ENCODE assay signal across 12 cellular contexts in the genomic region with DNA sequence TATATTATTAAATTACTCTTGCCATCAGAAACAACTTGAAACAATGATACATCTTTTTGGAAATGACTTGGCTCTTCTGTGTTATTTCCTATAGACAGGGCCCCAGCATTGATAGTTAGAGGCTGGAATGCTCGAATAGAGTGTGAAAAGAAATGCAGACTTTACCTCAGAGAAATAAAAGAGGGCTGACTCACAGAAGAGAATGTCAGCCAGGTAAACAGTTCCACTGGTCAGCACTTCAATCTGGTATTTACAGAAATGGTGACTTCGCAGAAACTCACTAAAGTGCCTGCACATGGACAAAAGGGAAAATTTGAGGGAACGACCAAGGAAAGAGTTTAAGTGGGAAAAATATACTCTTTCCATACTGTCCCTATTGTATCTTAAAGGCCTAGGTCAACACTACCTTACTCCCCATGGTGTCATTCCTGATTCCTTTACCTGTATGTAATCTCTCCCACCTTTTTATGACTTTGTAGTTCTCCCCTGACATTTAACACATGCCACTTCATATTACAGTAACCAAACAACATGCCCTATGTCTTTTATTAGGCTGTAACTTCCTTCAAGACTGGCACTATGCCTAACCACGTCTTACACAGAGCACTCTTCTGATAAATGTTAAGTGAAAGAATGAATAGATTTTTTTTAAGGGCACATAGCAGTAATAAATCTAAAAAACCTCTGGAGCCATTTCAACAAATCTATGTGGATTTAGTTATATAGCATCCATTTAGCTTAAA. TPM values are rescaled to one million over a fixed set of nuclear protein-coding genes. Genes with fewer than 3 reads are reported as not detected.
DNase-seq lines count a peak whose midpoint lies in the region; ATAC-seq and TF ChIP-seq lines count a peak whose summit lies in the region.
"Had no signal": no experiment of that assay in that cellular context is flagged by ENCODE, and none has a peak within 500 bp of the region (broad histone marks: within the 10 kb centered on the region; RNA-seq: fewer than 3 reads in every experiment).

No MANE protein-coding gene starts in this region.

- peaks cover 6% of the 10 kb centered on the region for H3F3A ChIP-seq in SK-N-SH (replicated peaks; ENCODE audit: insufficient read depth)

- ATAC-seq in HG03469 (IDR thresholded peaks at IDR 0.05; ENCODE audit: unreplicated experiment) = no peak
- ATAC-seq: activated T-helper 17 cell treated with anti-CD3 and anti-CD28 coated beads, Interleukin-2, amount 50 U/mL, for 72 hours had no signal

- H3K27me3 Mint-ChIP-seq in MCF 10A (ENCODE audit: insufficient read depth, unreplicated experiment) = no peaks in the 10 kb centered on the region
- H3K27me3 Mint-ChIP-seq: activated T-helper 17 cell treated with anti-CD3 and anti-CD28 coated beads, Interleukin-2, amount 50 U/mL, for 72 hours had no signal

- peak overlapping the region; percentile 31 for H3K4me2 ChIP-seq in SK-N-SH

- no peaks in the 10 kb centered on the region for H3K36me3 ChIP-seq in breast epithelium
- peaks cover 37 to 48% of the 10 kb centered on the region in 2 experiments for H3K36me3 ChIP-seq in SK-N-SH (replicated peaks in 1 of 2; ENCODE audit: control insufficient read depth in 1 of 2, insufficient read depth in 2 of 2, low read length in 1 of 2)
- peaks cover 3 to 6% of the 10 kb centered on the region in 2 donors for H3K36me3 ChIP-seq in thyroid gland
- H3K36me3 ChIP-seq: BE2C had no signal

- TF ChIP-seq CTCF in MCF 10A (IDR thresholded peaks at IDR 0.05; ENCODE audit: unreplicated experiment) (no peak), breast epithelium (IDR thresholded peaks at IDR 0.05) (no peak), SK-N-SH (IDR thresholded peaks at IDR 0.05) (no peak), fibroblast of villous mesenchyme (IDR thresholded peaks at IDR 0.05; ENCODE audit: insufficient read depth, low read depth, low read length) (no peak), thyroid gland (IDR thresholded peaks at IDR 0.05) (no peak)

- no peak overlapping the region for H2AFZ ChIP-seq in SK-N-SH (ENCODE audit: low read depth)

- TF ChIP-seq RAD21 in SK-N-SH (IDR thresholded peaks at IDR 0.05; ENCODE audit: low read length) = no peak

- H3K9me3 ChIP-seq in breast epithelium (no peaks in the 10 kb centered on the region), SK-N-SH (no peaks in the 10 kb centered on the region), thyroid gland (no peaks in the 10 kb centered on the region)
- H3K9me3 ChIP-seq: BE2C had no signal

- H3K27me3 ChIP-seq in breast epithelium = no peaks in the 10 kb centered on the region
- H3K27me3 ChIP-seq in SK-N-SH (ENCODE audit: insufficient read depth) = no peaks in the 10 kb centered on the region
- no peaks in the 10 kb centered on the region for H3K27me3 ChIP-seq in thyroid gland
- H3K27me3 ChIP-seq: BE2C had no signal

- peak overlapping the region; percentile 3 for H3K27ac Mint-ChIP-seq in MCF 10A (ENCODE audit: low read depth, unreplicated experiment)

- no peaks in the 10 kb centered on the region for H3K9me3 Mint-ChIP-seq in MCF 10A (ENCODE audit: unreplicated experiment)
- H3K9me3 Mint-ChIP-seq: activated T-helper 17 cell treated with anti-CD3 and anti-CD28 coated beads, Interleukin-2, amount 50 U/mL, for 72 hours had no signal

- DNase-seq in MCF 10A (ENCODE audit: unreplicated experiment) = peak; percentile 1
- no peak for DNase-seq in breast epithelium (ENCODE audit: low spot score in 2 of 2)
- no peak for DNase-seq in SK-N-SH
- DNase-seq in fibroblast of villous mesenchyme (ENCODE audit: low read depth) = peak; percentile 81
- no peak for DNase-seq in thyroid gland
- DNase-seq in NCI-H1048 (lab: John Stamatoyannopoulos, UW) = no peak
- DNase-seq in activated CD4-positive, alpha-beta T cell treated with anti-CD3 and anti-CD28 coated beads for 4 hours = no peak
- DNase-seq: BE2C, HCEC 1CT, T1000 had no signal

- peaks cover 58% of the 10 kb centered on the region for H3K79me2 ChIP-seq in SK-N-SH (ENCODE audit: insufficient read depth)

- peaks cover 19% of the 10 kb centered on the region for H3K4me1 Mint-ChIP-seq in MCF 10A (ENCODE audit: insufficient read depth, unreplicated experiment)

- intact Hi-C loops in MCF 10A (cut with micrococcal nuclease) = no loop called here
- intact Hi-C loops in breast epithelium (cut with DNase I; ENCODE audit: low total_unique reads) = no loop called here
- intact Hi-C loops in thyroid gland (cut with DNase I) = no loop called here

- H3K4me1 ChIP-seq in breast epithelium = no peaks in the 10 kb centered on the region
- H3K4me1 ChIP-seq in SK-N-SH (ENCODE audit: control insufficient read depth in 1 of 2, insufficient read depth in 2 of 2, low read depth in 1 of 2, low read length in 1 of 2) = peaks cover 8 to 28% of the 10 kb centered on the region in 2 experiments
- H3K4me1 ChIP-seq in thyroid gland = peaks cover 3 to 68% of the 10 kb centered on the region in 2 donors
- H3K4me1 ChIP-seq: BE2C had no signal

- H4K20me1 ChIP-seq in SK-N-SH (ENCODE audit: insufficient read depth) = peaks cover 18% of the 10 kb centered on the region

- H3K36me3 Mint-ChIP-seq in MCF 10A (ENCODE audit: insufficient read depth, unreplicated experiment) = peaks cover 70% of the 10 kb centered on the region

- no peaks in the 10 kb centered on the region for H3K9me2 ChIP-seq in SK-N-SH

- H3K27ac ChIP-seq in breast epithelium (peak overlapping the region in 1 of 2 donors; percentile 15), SK-N-SH (ENCODE audit: low read depth in 2 of 2, low read length in 1 of 2) (peak overlapping the region; percentile 61 to 76; a peak in 3 of 4 replicates), thyroid gland (peak overlapping the region; percentile 16 to 76 (median 26))

- no peak for TF ChIP-seq EP300 in SK-N-SH (IDR thresholded peaks at IDR 0.05; ENCODE audit: borderline replicate concordance in 1 of 2, low read depth in 1 of 2, low read length in 1 of 2)

- H3K9ac ChIP-seq in SK-N-SH = no peak overlapping the region

- H3K4me3 ChIP-seq in breast epithelium (no peak overlapping the region), SK-N-SH (ENCODE audit: low read depth in 2 of 2, low read length in 1 of 2) (no peak overlapping the region), fibroblast of villous mesenchyme (ENCODE audit: low read depth, low read length) (no peak overlapping the region), thyroid gland (replicated peaks in 1 of 3) (no peak overlapping the region)

- no peak for TF ChIP-seq POLR2A in breast epithelium (IDR thresholded peaks at IDR 0.05)
- TF ChIP-seq POLR2A in thyroid gland (IDR thresholded peaks at IDR 0.05) = no peak

- WGBS in SK-N-SH (ENCODE audit: low lambda C conversion rate) = 25% methylated on average over 4 of the region's 4 CpGs
- WGBS in thyroid gland, 2 donors = 30 to 42% methylated on average over 4 of the region's 4 CpGs

- no TSS peak for BruUV-seq in MCF 10A (replicated peaks; lab: Mats Ljungman, UMichigan)

- CTCF ChIA-PET in MCF 10A (lab: Yijun Ruan, JAX) (no interaction called here), SK-N-SH (lab: Yijun Ruan, JAX) (no interaction called here)

- POLR2A ChIA-PET in MCF 10A (lab: Yijun Ruan, JAX) (no interaction called here), SK-N-SH (lab: Yijun Ruan, JAX) (no interaction called here)

- H3K4me3 Mint-ChIP-seq in MCF 10A (ENCODE audit: unreplicated experiment) = no peak overlapping the region
- H3K4me3 Mint-ChIP-seq: activated T-helper 17 cell treated with anti-CD3 and anti-CD28 coated beads, Interleukin-2, amount 50 U/mL, for 72 hours had no signal

TF ChIP-seq in SK-N-SH, 30 proteins besides CTCF, POLR2A, EP300 and RAD21:
- TF ChIP-seq PBX3 (IDR thresholded peaks at IDR 0.05) = peak; percentile 63
- no peak for TF ChIP-seq TAF1 (IDR thresholded peaks at IDR 0.05; ENCODE audit: borderline replicate concordance, low read depth, low read length)
- TF ChIP-seq TEAD4 (IDR thresholded peaks at IDR 0.05; ENCODE audit: borderline replicate concordance, insufficient read depth) = 0 out of 2 replicates have a peak, but pooled peaks have one; percentile 24
- no peak for TF ChIP-seq MEF2A (IDR thresholded peaks at IDR 0.05; ENCODE audit: borderline replicate concordance, low read depth)
- peak; percentile 57; the same call in 1 of the 2 replicates for TF ChIP-seq TCF12 (IDR thresholded peaks at IDR 0.05)
- TF ChIP-seq JUND (IDR thresholded peaks at IDR 0.05) = peak; percentile 35; the same call in 1 of the 2 replicates
- TF ChIP-seq NFIC (IDR thresholded peaks at IDR 0.05; ENCODE audit: borderline replicate concordance) = peak; percentile 70; the same call in 1 of the 2 replicates

RNA-seq across cellular contexts. Expression of gene AKAP10, which starts 36.7 kb away (rescaled TPM):
- total RNA-seq in MCF 10A (2022) (33.7 and 34.1 TPM in 2 replicates), breast epithelium (10 to 100 TPM; 27.7 to 49.5 (median 34.1) TPM), fibroblast of villous mesenchyme (20.0 and 32.8 TPM in 2 replicates), thyroid gland (10 to 100 TPM; 34.6 to 65.0 (median 42.0) TPM)
- 12.7 and 17.1 TPM in 2 replicates for polyA plus RNA-seq in SK-N-SH (2012; rRNA removed)
- polyA plus RNA-seq in SK-N-SH (2012; cell fraction: cytosol; rRNA removed) = 13.3 and 14.4 TPM in 2 replicates
- polyA plus RNA-seq in SK-N-SH (2012; cell fraction: nucleus; rRNA removed) = 18.4 and 33.4 TPM in 2 replicates

Comparison
In these comparisons a context has a peak if more than half of its experiments do, and no peak if none do; other contexts are left out.
1. DNase-seq: peak in MCF 10A (single experiment) and fibroblast of villous mesenchyme (single experiment); none in breast epithelium (0 of 2), SK-N-SH (single experiment), thyroid gland (0 of 2), NCI-H1048 (single experiment) and activated CD4-positive, alpha-beta T cell treated with anti-CD3 and anti-CD28 coated beads for 4 hours (0 of 2).